In genomic region chr14:21846227-21846885, GRCh38 we compare ENCODE assay signal across 8 cellular contexts.
A peak's percentile ranks its signal among the peaks of the same experiment; 100 is the strongest.
DNase-seq lines count a peak whose midpoint lies in the region; ATAC-seq and TF ChIP-seq lines count a peak whose summit lies in the region.

No MANE protein-coding gene starts in this region.

- no peak overlapping the region for H3K4me3 Mint-ChIP-seq in WTC11
- H3K4me3 Mint-ChIP-seq in chondrocyte (ENCODE audit: unreplicated experiment) = no peak overlapping the region

- H3K36me3 ChIP-seq in neutrophil (no peaks in the 10 kb centered on the region), suprapubic skin (no peaks in the 10 kb centered on the region)

- H3K27me3 Mint-ChIP-seq in WTC11 (ENCODE audit: low read depth) (peaks cover 30% of the 10 kb centered on the region), chondrocyte (ENCODE audit: low read depth) (peaks cover 26% of the 10 kb centered on the region)

- CTCF ChIA-PET in GM10248 (lab: Yijun Ruan, JAX) (interaction anchor here (0.8 to 2.7 kb wide), 8 partner anchors 8 to 167 kb away, joined by 3 to 9 read pairs (median 3); no protein-coding TSS in a partner anchor), WTC11 (lab: Charles Lee) (interaction anchor here (0.6 to 2.8 kb wide), 15 partner anchors 11 to 401 kb away, joined by 3 to 12 read pairs (median 4); no protein-coding TSS in a partner anchor)

- no peaks in the 10 kb centered on the region for H3K36me3 Mint-ChIP-seq in WTC11
- no peaks in the 10 kb centered on the region for H3K36me3 Mint-ChIP-seq in chondrocyte (ENCODE audit: low read depth)

- DNase-seq in GM10248 (ENCODE audit: extremely low spot score) (peak; percentile 28), HUDEP-2 (lab: John Stamatoyannopoulos, UW; ENCODE audit: unreplicated experiment in 76 of 76) (peak in 46 of 76 experiments; percentile 1 to 59 (median 26)), WTC11 (ENCODE audit: low spot score) (peak; percentile 81), chondrocyte (ENCODE audit: low spot score) (no peak), suprapubic skin (ENCODE audit: low spot score in 2 of 2) (no peak)

- ATAC-seq in WTC11 = peak; percentile 97
- ATAC-seq in GM21619 (IDR thresholded peaks at IDR 0.05; ENCODE audit: unreplicated experiment) = no peak
- ATAC-seq in HG02623 (IDR thresholded peaks at IDR 0.05; ENCODE audit: unreplicated experiment) = no peak

- peaks cover 3% of the 10 kb centered on the region for H3K27me3 ChIP-seq in neutrophil
- H3K27me3 ChIP-seq in suprapubic skin = no peaks in the 10 kb centered on the region

- H3K9me3 ChIP-seq in neutrophil (no peaks in the 10 kb centered on the region), suprapubic skin (no peaks in the 10 kb centered on the region)

- H3K9me3 Mint-ChIP-seq in WTC11 (no peaks in the 10 kb centered on the region), chondrocyte (ENCODE audit: low read depth) (no peaks in the 10 kb centered on the region)

- H3K4me1 Mint-ChIP-seq in WTC11 = no peaks in the 10 kb centered on the region; the same call in 1 of the 2 replicates
- H3K4me1 Mint-ChIP-seq in chondrocyte (ENCODE audit: low read depth) = no peaks in the 10 kb centered on the region

- H3K27ac Mint-ChIP-seq in WTC11 (no peak overlapping the region), chondrocyte (ENCODE audit: unreplicated experiment) (no peak overlapping the region)

- H3K4me3 ChIP-seq in neutrophil (ENCODE audit: low read depth in 1 of 2, low read length in 1 of 2) (no peak overlapping the region), suprapubic skin (no peak overlapping the region)

- POLR2A ChIA-PET in GM10248 (lab: Yijun Ruan, JAX) = no interaction called here
- POLR2A ChIA-PET in WTC11 (lab: Charles Lee) = no interaction called here

- TF ChIP-seq POLR2A in suprapubic skin (IDR thresholded peaks at IDR 0.05) = no peak

- TF ChIP-seq CTCF in GM10248 (IDR thresholded peaks at IDR 0.05; ENCODE audit: control extremely low read depth, extremely low read depth, low read depth, missing control alignments) = peak; percentile 57
- peak; percentile 81 for TF ChIP-seq CTCF in WTC11 (IDR thresholded peaks at IDR 0.05)
- TF ChIP-seq CTCF in chondrocyte (IDR thresholded peaks at IDR 0.05) = peak; percentile 72
- peak; percentile 74 for TF ChIP-seq CTCF in neutrophil (IDR thresholded peaks at IDR 0.05)
- peak in 1 of 2 donors; percentile 44 for TF ChIP-seq CTCF in suprapubic skin (IDR thresholded peaks at IDR 0.05)

- TF ChIP-seq EP300 in suprapubic skin (IDR thresholded peaks at IDR 0.05) = no peak

- WGBS in suprapubic skin = 28% methylated on average over 13 of the region's 13 CpGs

- H3K27ac ChIP-seq in neutrophil = no peak overlapping the region
- H3K27ac ChIP-seq in suprapubic skin = no peak overlapping the region

- H3K4me1 ChIP-seq in neutrophil (ENCODE audit: control insufficient read depth in 1 of 2, insufficient read depth in 1 of 2, low read depth in 1 of 2, low read length in 1 of 2) (no peaks in the 10 kb centered on the region), suprapubic skin (no peaks in the 10 kb centered on the region)

TF ChIP-seq in WTC11, 78 proteins besides CTCF, POLR2A, EP300 and RAD21:
- no peak for TF ChIP-seq ZBTB43 (CRISPR knock-in tag; IDR thresholded peaks at IDR 0.05)
- no peak for TF ChIP-seq SOX15 (CRISPR knock-in tag; IDR thresholded peaks at IDR 0.05)
- 0 out of 2 replicates have a peak, but pooled peaks have one; percentile 17 for TF ChIP-seq MAX (CRISPR knock-in tag; IDR thresholded peaks at IDR 0.05)
- no peak for TF ChIP-seq OVOL2 (CRISPR knock-in tag; IDR thresholded peaks at IDR 0.05; ENCODE audit: borderline replicate concordance)

Comparison
In these comparisons a context has a peak if more than half of its experiments do, and no peak if none do; other contexts are left out.
1. DNase-seq: peak in GM10248 (single experiment), HUDEP-2 (46 of 76) and WTC11 (single experiment); none in chondrocyte (single experiment) and suprapubic skin (0 of 2).